Comparison of ENCODE assay signal across 12 cellular contexts in the genomic region with DNA sequence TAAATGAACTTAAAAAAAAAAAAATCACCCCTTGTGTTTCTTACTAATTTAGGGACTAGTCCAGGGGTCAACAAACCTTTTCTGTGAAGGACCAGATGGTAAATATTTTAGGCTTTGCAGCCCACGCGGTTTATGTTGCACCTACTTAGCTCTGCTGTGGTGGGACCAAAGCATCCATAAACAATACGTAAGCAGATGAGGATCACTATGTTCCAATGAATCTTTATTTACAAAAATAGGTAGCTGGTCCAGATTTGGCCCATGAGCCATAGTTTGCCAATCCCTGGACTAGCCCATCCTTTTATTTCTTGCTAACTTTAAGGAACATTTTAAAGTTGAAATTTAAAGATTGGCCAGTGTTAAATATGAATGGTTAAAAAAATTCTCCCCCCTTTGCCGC.
DNase-seq lines count a peak whose midpoint lies in the region; ATAC-seq and TF ChIP-seq lines count a peak whose summit lies in the region.
"Had no signal": no experiment of that assay in that cellular context is flagged by ENCODE, and none has a peak within 500 bp of the region (broad histone marks: within the 10 kb centered on the region; RNA-seq: fewer than 3 reads in every experiment).

No MANE protein-coding gene starts in this region.

- no peak overlapping the region for H2BK5ac ChIP-seq in mesenchymal stem cell (ENCODE audit: low read depth, low read length, poor library complexity, severe bottlenecking)

- 73% methylated on average over 3 of the region's 4 CpGs for WGBS in mesenchymal stem cell
- WGBS in smooth muscle cell (ENCODE audit: low lambda C conversion rate), result 66% methylated on average over 4 of the region's 4 CpGs

- no peaks in the 10 kb centered on the region for H3K27me3 Mint-ChIP-seq in immature natural killer cell (ENCODE audit: low read depth in 3 of 3)
- H3K27me3 Mint-ChIP-seq in T-helper 2 cell treated with Interferon-gamma antibody and Interleukin-4, amounts not matched to agents 5 μg/mL and 100 μg/mL, for 36 hours (ENCODE audit: low read depth), result no peaks in the 10 kb centered on the region
- H3K27me3 Mint-ChIP-seq: activated CD4-positive, alpha-beta memory T cell treated with anti-CD3 and anti-CD28 coated beads for 36 hours; IgD-negative memory B cell; stimulated activated naive CD8-positive, alpha-beta T cell treated with anti-CD3 and anti-CD28 coated beads, Interleukin-15, amount 100 ng/mL, for 72 hours had no signal

- H3K36me3 ChIP-seq in HUES48 (ENCODE audit: control insufficient read depth, insufficient read depth, low read length) (no peaks in the 10 kb centered on the region), breast epithelium (no peaks in the 10 kb centered on the region), mesenchymal stem cell (ENCODE audit: control insufficient read depth in 1 of 2, insufficient read depth in 2 of 2, low read depth in 1 of 2, low read length in 2 of 2) (no peaks in the 10 kb centered on the region), smooth muscle cell (ENCODE audit: low read depth) (no peaks in the 10 kb centered on the region)

- H2BK15ac ChIP-seq in mesenchymal stem cell (ENCODE audit: low read depth, poor library complexity, severe bottlenecking), result no peak overlapping the region

- H3K9me3 ChIP-seq in HUES48 (ENCODE audit: control insufficient read depth, insufficient read depth, low read length), result no peaks in the 10 kb centered on the region
- no peaks in the 10 kb centered on the region for H3K9me3 ChIP-seq in breast epithelium
- no peaks in the 10 kb centered on the region for H3K9me3 ChIP-seq in mesenchymal stem cell (ENCODE audit: control insufficient read depth, low read length)
- no peaks in the 10 kb centered on the region for H3K9me3 ChIP-seq in smooth muscle cell (replicated peaks; ENCODE audit: low read depth)

- no peak overlapping the region for H2AK5ac ChIP-seq in mesenchymal stem cell (ENCODE audit: low read length, severe bottlenecking)

- intact Hi-C loops in breast epithelium (cut with DNase I; ENCODE audit: low total_unique reads), result no loop called here

- TF ChIP-seq CTCF in breast epithelium (IDR thresholded peaks at IDR 0.05), result no peak
- TF ChIP-seq CTCF in smooth muscle cell (IDR thresholded peaks at IDR 0.05; ENCODE audit: borderline replicate concordance, insufficient read depth, poor library complexity, severe bottlenecking), result no peak

- peak overlapping the region; percentile 85 for H3K27ac ChIP-seq in HUES48 (ENCODE audit: low read depth, low read length)
- H3K27ac ChIP-seq in breast epithelium, result peak overlapping the region; percentile 71 to 84
- no peak overlapping the region for H3K27ac ChIP-seq in mesenchymal stem cell (ENCODE audit: low read length, poor library complexity, severe bottlenecking)
- H3K27ac ChIP-seq in smooth muscle cell (ENCODE audit: low read depth), result peak overlapping the region; percentile 81

- no peak overlapping the region for H3K18ac ChIP-seq in mesenchymal stem cell (ENCODE audit: low read depth in 1 of 2, low read length in 2 of 2)

- H3K79me1 ChIP-seq in mesenchymal stem cell (replicated peaks; ENCODE audit: low read length, poor library complexity, severe bottlenecking), result peaks cover 20% of the 10 kb centered on the region

- H3F3A ChIP-seq in smooth muscle cell (ENCODE audit: low read depth), result peaks cover 14% of the 10 kb centered on the region

- peaks cover 24 to 46% of the 10 kb centered on the region in 2 donors for H3K4me1 Mint-ChIP-seq in immature natural killer cell
- peaks cover 18% of the 10 kb centered on the region for H3K4me1 Mint-ChIP-seq in T-helper 2 cell treated with Interferon-gamma antibody and Interleukin-4, amounts not matched to agents 5 μg/mL and 100 μg/mL, for 36 hours (ENCODE audit: low read depth)

- no peak for TF ChIP-seq POLR2A in breast epithelium (IDR thresholded peaks at IDR 0.05)

- no peak overlapping the region for H3K4me2 ChIP-seq in mesenchymal stem cell (ENCODE audit: low read length, poor library complexity, severe bottlenecking)
- H3K4me2 ChIP-seq in smooth muscle cell, result peak overlapping the region; percentile 81

- H4K20me1 ChIP-seq in smooth muscle cell (ENCODE audit: low read depth), result peaks cover 72% of the 10 kb centered on the region

- H2BK120ac ChIP-seq in mesenchymal stem cell (ENCODE audit: low read depth, low read length), result no peak overlapping the region

- H2AFZ ChIP-seq in mesenchymal stem cell (ENCODE audit: low read depth, low read length) (no peak overlapping the region), smooth muscle cell (ENCODE audit: low read depth) (no peak overlapping the region)

- no peak overlapping the region for H3K23ac ChIP-seq in mesenchymal stem cell (ENCODE audit: low read length in 2 of 2)

- H3K4me1 ChIP-seq in HUES48 (ENCODE audit: control insufficient read depth, insufficient read depth, low read length) (peaks cover 76% of the 10 kb centered on the region), breast epithelium (peaks cover 0 to 28% of the 10 kb centered on the region in 2 donors), mesenchymal stem cell (ENCODE audit: control insufficient read depth, insufficient read depth, low read depth, low read length) (peaks cover 25% of the 10 kb centered on the region), smooth muscle cell (ENCODE audit: low read depth) (peaks cover 67% of the 10 kb centered on the region)

- H3K27ac Mint-ChIP-seq in immature natural killer cell, result no peak overlapping the region
- no peak overlapping the region for H3K27ac Mint-ChIP-seq in T-helper 2 cell treated with Interferon-gamma antibody and Interleukin-4, amounts not matched to agents 5 μg/mL and 100 μg/mL, for 36 hours
- H3K27ac Mint-ChIP-seq: activated CD4-positive, alpha-beta memory T cell treated with anti-CD3 and anti-CD28 coated beads for 36 hours; IgD-negative memory B cell; stimulated activated naive CD8-positive, alpha-beta T cell treated with anti-CD3 and anti-CD28 coated beads, Interleukin-15, amount 100 ng/mL, for 72 hours had no signal

- peaks cover 80% of the 10 kb centered on the region for H3K79me2 ChIP-seq in smooth muscle cell (ENCODE audit: low read depth)

- H2BK12ac ChIP-seq in mesenchymal stem cell (ENCODE audit: low read length in 2 of 2), result no peak overlapping the region

- H3K4me3 ChIP-seq in HUES48 (ENCODE audit: low read depth, low read length) (no peak overlapping the region), breast epithelium (peak overlapping the region in 1 of 3 donors; percentile 13), mesenchymal stem cell (ENCODE audit: insufficient read depth in 1 of 2, low read depth in 1 of 2, low read length in 2 of 2) (no peak overlapping the region), smooth muscle cell (peak overlapping the region; percentile 26)

- H4K91ac ChIP-seq in mesenchymal stem cell (ENCODE audit: low read length), result no peak overlapping the region

- H3K4me3 Mint-ChIP-seq in immature natural killer cell, result no peak overlapping the region
- H3K4me3 Mint-ChIP-seq in T-helper 2 cell treated with Interferon-gamma antibody and Interleukin-4, amounts not matched to agents 5 μg/mL and 100 μg/mL, for 36 hours, result no peak overlapping the region
- H3K4me3 Mint-ChIP-seq: activated CD4-positive, alpha-beta memory T cell treated with anti-CD3 and anti-CD28 coated beads for 36 hours; IgD-negative memory B cell; stimulated activated naive CD8-positive, alpha-beta T cell treated with anti-CD3 and anti-CD28 coated beads, Interleukin-15, amount 100 ng/mL, for 72 hours had no signal

- no peak overlapping the region for H3K4ac ChIP-seq in mesenchymal stem cell (ENCODE audit: low read depth in 1 of 2, low read length in 2 of 2)

- ATAC-seq in HG02571 (IDR thresholded peaks at IDR 0.05; ENCODE audit: unreplicated experiment), result no peak
- ATAC-seq: stimulated activated naive CD8-positive, alpha-beta T cell treated with anti-CD3 and anti-CD28 coated beads, Interleukin-15, amount 100 ng/mL, for 72 hours had no signal

- DNase-seq in breast epithelium (ENCODE audit: low spot score in 2 of 2) (no peak), mesenchymal stem cell (no peak), smooth muscle cell (lab: John Stamatoyannopoulos, UW; ENCODE audit: unreplicated experiment) (no peak), immature natural killer cell (no peak), NCI-H2171 treated with DMSO at 0.1 percent for 48 hours (lab: John Stamatoyannopoulos, UW) (no peak)
- DNase-seq in T-helper 2 cell treated with Interferon-gamma antibody and Interleukin-4, amounts not matched to agents 5 μg/mL and 100 μg/mL, for 36 hours (ENCODE audit: low spot score), result no peak
- DNase-seq: activated CD4-positive, alpha-beta memory T cell treated with anti-CD3 and anti-CD28 coated beads for 36 hours; DMS 273 treated with DMSO at 0.1 percent for 48 hours; stimulated activated naive CD8-positive, alpha-beta T cell treated with anti-CD3 and anti-CD28 coated beads, Interleukin-15, amount 100 ng/mL, for 72 hours had no signal

- H3K27me3 ChIP-seq in HUES48 (ENCODE audit: control insufficient read depth, insufficient read depth, low read length) (no peaks in the 10 kb centered on the region), breast epithelium (no peaks in the 10 kb centered on the region), mesenchymal stem cell (ENCODE audit: control insufficient read depth in 1 of 2, insufficient read depth in 1 of 2, low read length in 2 of 2) (no peaks in the 10 kb centered on the region), smooth muscle cell (ENCODE audit: low read depth) (no peaks in the 10 kb centered on the region)

- no peak overlapping the region for H4K8ac ChIP-seq in mesenchymal stem cell (ENCODE audit: low read length)

- H3K36me3 Mint-ChIP-seq in immature natural killer cell, result no peaks in the 10 kb centered on the region
- H3K36me3 Mint-ChIP-seq in T-helper 2 cell treated with Interferon-gamma antibody and Interleukin-4, amounts not matched to agents 5 μg/mL and 100 μg/mL, for 36 hours (ENCODE audit: low read depth), result no peaks in the 10 kb centered on the region
- H3K36me3 Mint-ChIP-seq: activated CD4-positive, alpha-beta memory T cell treated with anti-CD3 and anti-CD28 coated beads for 36 hours; IgD-negative memory B cell had no signal

- no peaks in the 10 kb centered on the region for H3K9me3 Mint-ChIP-seq in immature natural killer cell
- H3K9me3 Mint-ChIP-seq in T-helper 2 cell treated with Interferon-gamma antibody and Interleukin-4, amounts not matched to agents 5 μg/mL and 100 μg/mL, for 36 hours, result no peaks in the 10 kb centered on the region
- H3K9me3 Mint-ChIP-seq: activated CD4-positive, alpha-beta memory T cell treated with anti-CD3 and anti-CD28 coated beads for 36 hours; IgD-negative memory B cell; stimulated activated naive CD8-positive, alpha-beta T cell treated with anti-CD3 and anti-CD28 coated beads, Interleukin-15, amount 100 ng/mL, for 72 hours had no signal

- H3K9ac ChIP-seq in HUES48 (ENCODE audit: low read depth, low read length) (no peak overlapping the region), mesenchymal stem cell (ENCODE audit: low read length) (peak overlapping the region; percentile 48), smooth muscle cell (ENCODE audit: low read depth) (peak overlapping the region; percentile 37)

- H3K14ac ChIP-seq in mesenchymal stem cell (ENCODE audit: low read length in 2 of 2), result no peak overlapping the region
